9 cellular contexts compared by ENCODE assay signal in genomic region chr10:11272915-11273389, GRCh38.
A peak's percentile ranks its signal among the peaks of the same experiment; 100 is the strongest.
DNase-seq lines count a peak whose midpoint lies in the region; ATAC-seq, FAIRE-seq and TF ChIP-seq lines count a peak whose summit lies in the region.
"Had no signal": no experiment of that assay in that cellular context is flagged by ENCODE, and none has a peak within 500 bp of the region (broad histone marks: within the 10 kb centered on the region; RNA-seq: fewer than 3 reads in every experiment).

No MANE protein-coding gene starts in this region.

- H3K36me3 Mint-ChIP-seq in immature natural killer cell, result peaks cover 19 to 71% (median 40%) of the 10 kb centered on the region in 3 donors

- 88 to 94% (median 93%) methylated on average over 15 of the region's 15 CpGs for WGBS in psoas muscle, 3 donors

- H3K4me3 Mint-ChIP-seq in immature natural killer cell, result no peak overlapping the region

- H3K27ac ChIP-seq in psoas muscle, result no peak overlapping the region

- peak; percentile 34 for DNase-seq in GM12892 (ENCODE audit: insufficient read length)
- no peak for DNase-seq in immature natural killer cell
- no peak for DNase-seq in frontal cortex (ENCODE audit: low spot score in 2 of 2)
- DNase-seq in omental fat pad (ENCODE audit: low spot score), result no peak
- no peak for DNase-seq in psoas muscle
- no peak for DNase-seq in NCI-H510A treated with DMSO at 0.1 percent for 48 hours (lab: John Stamatoyannopoulos, UW)

- intact Hi-C loops in psoas muscle (cut with DNase I), result no loop called here

- no peaks in the 10 kb centered on the region for H3K27me3 ChIP-seq in psoas muscle (ENCODE audit: insufficient read depth in 3 of 3, low read length in 2 of 3)

- ATAC-seq in GM19351 (IDR thresholded peaks at IDR 0.05; ENCODE audit: unreplicated experiment) (peak; percentile 47), HG03175 (IDR thresholded peaks at IDR 0.05; ENCODE audit: unreplicated experiment) (peak; percentile 57), omental fat pad (ENCODE audit: low FRiP score) (no peak), psoas muscle (no peak)

- peaks cover 53 to 88% of the 10 kb centered on the region in 2 donors for H3K4me1 Mint-ChIP-seq in immature natural killer cell

- peak overlapping the region in 5 of 6 donors; percentile 28 to 73 (median 45) for H3K27ac Mint-ChIP-seq in immature natural killer cell

- no peaks in the 10 kb centered on the region for H3K4me1 ChIP-seq in psoas muscle

- H3K9me3 ChIP-seq in psoas muscle, result no peaks in the 10 kb centered on the region

- TF ChIP-seq POLR2A in GM12892 (IDR thresholded peaks at IDR 0.05; ENCODE audit: low read depth, low read length), result no peak; the same call in 1 of the 2 replicates

- H3K36me3 ChIP-seq in psoas muscle (ENCODE audit: insufficient read depth in 1 of 2, low read depth in 1 of 2), result peaks cover 4 to 56% of the 10 kb centered on the region in 2 donors

- FAIRE-seq in GM12892 (lab: Jason Lieb, UNC) (peak; percentile 89), frontal cortex (lab: Jason Lieb, UNC) (no peak)

- no peaks in the 10 kb centered on the region for H3K9me3 Mint-ChIP-seq in immature natural killer cell

- H3K27me3 Mint-ChIP-seq in immature natural killer cell (ENCODE audit: low read depth in 3 of 3), result peaks cover 0 to 39% (median 35%) of the 10 kb centered on the region in 3 donors

- TF ChIP-seq CTCF in omental fat pad (IDR thresholded peaks at IDR 0.05), result no peak
- TF ChIP-seq CTCF in psoas muscle (IDR thresholded peaks at IDR 0.05), result no peak

- no peak overlapping the region for H3K4me3 ChIP-seq in psoas muscle
- H3K4me3 ChIP-seq: skin epidermis had no signal

Comparison
In these comparisons a context has a peak if more than half of its experiments do, and no peak if none do; other contexts are left out.
1. ATAC-seq: peak in GM19351 (single experiment) and HG03175 (single experiment); none in omental fat pad (single experiment) and psoas muscle (0 of 4).